In genomic region chr9:8769153-8769552, GRCh38 we compare ENCODE assay signal across 2 cellular contexts.
TF ChIP-seq lines count a peak whose summit lies in the region.

No MANE protein-coding gene starts in this region.

TF ChIP-seq in HepG2, 621 proteins besides CTCF, POLR2A, EP300 and RAD21 (continued from another document):
- no peak for TF ChIP-seq ZBTB49 (CRISPR knock-in tag; IDR thresholded peaks at IDR 0.05; ENCODE audit: borderline replicate concordance)
- no peak for TF ChIP-seq ZBTB33 (CRISPR knock-in tag; IDR thresholded peaks at IDR 0.05)
- no peak for TF ChIP-seq DDIT3 (CRISPR knock-in tag; IDR thresholded peaks at IDR 0.05)
- TF ChIP-seq KAT2B (IDR thresholded peaks at IDR 0.05; ENCODE audit: borderline replicate concordance, low read depth, low read length): peak; percentile 44; the same call in 1 of the 2 replicates

TF ChIP-seq in WTC11, 78 proteins besides CTCF, POLR2A, EP300 and RAD21 (continued from another document):
- TF ChIP-seq E2F4 (CRISPR knock-in tag; IDR thresholded peaks at IDR 0.05; ENCODE audit: borderline replicate concordance, low read depth): no peak
- no peak for TF ChIP-seq E2F1 (CRISPR knock-in tag; IDR thresholded peaks at IDR 0.05)
- TF ChIP-seq ZMAT4 (CRISPR knock-in tag; IDR thresholded peaks at IDR 0.05): no peak
- no peak for TF ChIP-seq TCF7 (CRISPR knock-in tag; IDR thresholded peaks at IDR 0.05; ENCODE audit: low read depth)
- TF ChIP-seq STAT6 (CRISPR knock-in tag; conservative IDR thresholded peaks at IDR 0.05; ENCODE audit: low read depth): no peak
- TF ChIP-seq CREB1 (CRISPR knock-in tag; IDR thresholded peaks at IDR 0.05): no peak
- no peak for TF ChIP-seq SP1 (CRISPR knock-in tag; conservative IDR thresholded peaks at IDR 0.05)
- no peak for TF ChIP-seq ZSCAN18 (CRISPR knock-in tag; IDR thresholded peaks at IDR 0.05)
- no peak for TF ChIP-seq FOXP1 (CRISPR knock-in tag; IDR thresholded peaks at IDR 0.05; ENCODE audit: borderline replicate concordance)
- no peak for TF ChIP-seq ZNF423 (CRISPR knock-in tag; IDR thresholded peaks at IDR 0.05)
